ENCODE assay signal across 26 cellular contexts in the genomic region with DNA sequence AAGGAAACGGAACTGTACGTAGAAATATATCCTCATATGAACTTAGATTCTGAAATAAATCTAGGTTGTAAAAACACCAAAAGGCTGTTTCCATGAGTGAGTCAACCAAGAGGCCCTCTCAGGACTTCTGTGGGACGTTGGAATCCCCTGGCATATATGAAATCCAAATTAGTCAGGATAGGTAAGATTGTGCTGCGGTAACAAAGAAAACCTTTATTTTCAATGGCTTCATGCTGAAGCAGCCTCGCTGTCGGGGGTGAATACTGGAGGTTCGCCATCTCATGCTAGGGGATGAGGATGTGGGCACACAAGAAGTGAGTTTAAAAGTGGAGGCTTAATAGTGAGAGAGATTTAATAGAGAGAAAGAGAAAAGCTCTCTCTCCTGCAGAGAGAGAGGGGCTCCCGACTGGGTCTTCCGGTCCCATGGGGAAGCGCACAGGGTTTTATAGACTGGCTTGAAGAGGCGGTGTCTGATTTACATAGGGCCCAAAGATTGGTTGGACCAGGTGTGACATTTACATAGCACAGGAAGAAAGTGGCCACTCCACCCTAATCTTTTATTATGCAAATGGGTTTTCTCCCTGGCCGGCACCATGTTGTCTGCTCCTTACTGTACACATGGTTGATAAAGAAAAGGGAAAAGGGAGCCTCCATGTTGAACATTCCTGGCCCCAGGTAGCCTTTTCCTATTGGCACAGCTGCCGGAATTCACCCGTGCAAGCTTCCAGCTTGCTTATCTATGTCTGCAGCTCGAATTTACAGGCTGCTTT.
"Had no signal": no experiment of that assay in that cellular context is flagged by ENCODE, and none has a peak within 500 bp of the region (broad histone marks: within the 10 kb centered on the region; RNA-seq: fewer than 3 reads in every experiment).

No MANE protein-coding gene starts in this region.

- H3K4me1 ChIP-seq: heart left ventricle, left lung, lower lobe of right lung had no signal

- ATAC-seq: activated CD8-positive, alpha-beta T cell treated with anti-CD3 and anti-CD28 coated beads for 36 hours; activated T-cell treated with anti-CD3 and anti-CD28 coated beads, Interleukin-2, amount 50 U/mL, for 4 hours; activated T-helper 17 cell treated with anti-CD3 and anti-CD28 coated beads, Interleukin-2, amount 50 U/mL, for 72 hours; esophagus mucosa; heart left ventricle; left lung; lower lobe of right lung; natural killer cell; sciatic nerve; stimulated activated naive CD8-positive, alpha-beta T cell treated with anti-CD3 and anti-CD28 coated beads, Interleukin-15, Interleukin-2, amounts not matched to agents 100 U/mL and 50 U/mL, for 24 hours had no signal

- H3K27me3 ChIP-seq: heart left ventricle, left lung had no signal

- DNase-seq: activated B cell treated with CpG ODN at 0.5 μM for 24 hours; activated CD4-positive, alpha-beta T cell treated with anti-CD3 and anti-CD28 coated beads, Interleukin-2, amount 50 U/mL, for 1 hour; activated CD8-positive, alpha-beta T cell treated with anti-CD3 and anti-CD28 coated beads for 36 hours; activated gamma-delta T cell treated with Interleukin-2 at 50 U/mL for 16 hours; activated naive CD4-positive, alpha-beta T cell treated with anti-CD3 and anti-CD28 coated beads, Interleukin-2, amount 50 U/mL, for 16 hours; activated T-cell treated with anti-CD3 and anti-CD28 coated beads, Interleukin-2, amount 50 U/mL, for 4 hours; amniotic stem cell; central memory CD4-positive, alpha-beta T cell; endodermal cell; foreskin fibroblast; heart left ventricle; left lung; lower lobe of right lung; mesenchymal stem cell; natural killer cell; posterior cingulate gyrus; stimulated activated CD4-positive, alpha-beta T cell treated with anti-CD3 and anti-CD28 coated beads, Interleukin-12 subunit alpha, Interleukin-12 subunit beta, amount 100 ng/mL, for 4 hours; stimulated activated CD4-positive, alpha-beta T cell treated with anti-CD3 and anti-CD28 coated beads, Interleukin-4, amount 100 ng/mL, for 1 hour; stimulated activated naive CD8-positive, alpha-beta T cell treated with anti-CD3 and anti-CD28 coated beads, Interleukin-15, Interleukin-2, amounts not matched to agents 100 U/mL and 50 U/mL, for 24 hours; T1000; trophoblast cell had no signal

- H3K36me3 ChIP-seq: heart left ventricle, left lung, lower lobe of right lung, thoracic aorta had no signal

- H3K4me1 Mint-ChIP-seq: activated B cell treated with CpG ODN at 0.5 μM for 24 hours; activated T-helper 17 cell treated with anti-CD3 and anti-CD28 coated beads, Interleukin-2, amount 50 U/mL, for 72 hours; endodermal cell; natural killer cell had no signal

- H3K4me3 Mint-ChIP-seq: activated B cell treated with CpG ODN at 0.5 μM for 24 hours; activated CD8-positive, alpha-beta T cell treated with anti-CD3 and anti-CD28 coated beads for 36 hours; activated T-cell treated with anti-CD3 and anti-CD28 coated beads, Interleukin-2, amount 50 U/mL, for 4 hours; activated T-helper 17 cell treated with anti-CD3 and anti-CD28 coated beads, Interleukin-2, amount 50 U/mL, for 72 hours; endodermal cell; natural killer cell had no signal

- H3K9me3 Mint-ChIP-seq: activated CD8-positive, alpha-beta T cell treated with anti-CD3 and anti-CD28 coated beads for 36 hours; activated T-cell treated with anti-CD3 and anti-CD28 coated beads, Interleukin-2, amount 50 U/mL, for 4 hours; activated T-helper 17 cell treated with anti-CD3 and anti-CD28 coated beads, Interleukin-2, amount 50 U/mL, for 72 hours; natural killer cell had no signal

- H3K4me3 ChIP-seq: heart left ventricle, left lung, lower lobe of right lung, skin epidermis, thoracic aorta had no signal

- H3K36me3 Mint-ChIP-seq: natural killer cell had no signal

- H3K9me3 ChIP-seq: heart left ventricle, lower lobe of right lung, thoracic aorta had no signal

- H3K27ac Mint-ChIP-seq: activated B cell treated with CpG ODN at 0.5 μM for 24 hours; activated CD8-positive, alpha-beta T cell treated with anti-CD3 and anti-CD28 coated beads for 36 hours; activated T-helper 17 cell treated with anti-CD3 and anti-CD28 coated beads, Interleukin-2, amount 50 U/mL, for 72 hours; endodermal cell; natural killer cell had no signal

- H3K27ac ChIP-seq: heart left ventricle, left lung, lower lobe of right lung, skin epidermis, thoracic aorta had no signal
